ENCODE assay signal across 9 cellular contexts in genomic region chr11:83034673-83035014, GRCh38. TPM values are rescaled to one million over a fixed set of nuclear protein-coding genes. Genes with fewer than 3 reads are reported as not detected.
DNase-seq lines count a peak whose midpoint lies in the region; ATAC-seq and TF ChIP-seq lines count a peak whose summit lies in the region.
"Had no signal": no experiment of that assay in that cellular context is flagged by ENCODE, and none has a peak within 500 bp of the region (broad histone marks: within the 10 kb centered on the region; RNA-seq: fewer than 3 reads in every experiment).

No MANE protein-coding gene starts in this region.

- TF ChIP-seq CTCF in OCI-LY3 (IDR thresholded peaks at IDR 0.05; ENCODE audit: low read depth, low read length), result no peak
- no peak for TF ChIP-seq CTCF in fibroblast of the aortic adventitia (IDR thresholded peaks at IDR 0.05; ENCODE audit: insufficient read depth, low read length)

- H3K36me3 ChIP-seq in OCI-LY3 (replicated peaks; ENCODE audit: low read depth, low read length) (peaks cover 43% of the 10 kb centered on the region), skeletal muscle tissue (ENCODE audit: control insufficient read depth in 3 of 3, insufficient read depth in 3 of 3, low read length in 3 of 3) (no peaks in the 10 kb centered on the region)

- peak overlapping the region; percentile 41 for H3K4me2 ChIP-seq in OCI-LY3 (ENCODE audit: low read length)

- H4K20me1 ChIP-seq in OCI-LY3 (ENCODE audit: insufficient read depth, low read length), result peaks cover 97% of the 10 kb centered on the region

- H3K27me3 ChIP-seq in OCI-LY3 (ENCODE audit: low read depth, low read length), result no peaks in the 10 kb centered on the region
- H3K27me3 ChIP-seq in skeletal muscle tissue (ENCODE audit: control insufficient read depth in 3 of 3, insufficient read depth in 3 of 3, low read length in 3 of 3), result no peaks in the 10 kb centered on the region

- DNase-seq in fibroblast of the aortic adventitia (ENCODE audit: low read depth), result no peak
- DNase-seq in activated CD4-positive, CD25-positive, alpha-beta regulatory T cell treated with anti-CD3 and anti-CD28 coated beads, Interleukin-2, amount 50 U/mL, for 72 hours, result no peak
- DNase-seq in EL, result no peak
- DNase-seq in NCI-H345 (lab: John Stamatoyannopoulos, UW), result no peak
- DNase-seq: stimulated activated naive CD4-positive, alpha-beta T cell had no signal

- H3K9me3 ChIP-seq in OCI-LY3 (ENCODE audit: insufficient read depth, low read length) (no peaks in the 10 kb centered on the region), skeletal muscle tissue (ENCODE audit: control insufficient read depth in 3 of 3, low read length in 3 of 3) (no peaks in the 10 kb centered on the region)

- H3K27ac ChIP-seq in OCI-LY3 (ENCODE audit: low read length) (peak overlapping the region; percentile 13), skeletal muscle tissue (ENCODE audit: low read depth, low read length) (peak overlapping the region; percentile 70)

- H3K4me3 ChIP-seq in OCI-LY3 (ENCODE audit: low read length) (no peak overlapping the region), fibroblast of the aortic adventitia (ENCODE audit: low read depth, low read length) (peak overlapping the region; percentile 41), skeletal muscle tissue (ENCODE audit: low read length in 3 of 3) (peak overlapping the region in 2 of 3 donors; percentile 50 to 72)

- peaks cover 38% of the 10 kb centered on the region for H3K4me1 ChIP-seq in OCI-LY3 (ENCODE audit: low read length)
- H3K4me1 ChIP-seq in skeletal muscle tissue (ENCODE audit: control insufficient read depth in 3 of 3, insufficient read depth in 3 of 3, low read length in 3 of 3), result peaks cover 41 to 50% (median 48%) of the 10 kb centered on the region in 3 donors

- H3K79me2 ChIP-seq in OCI-LY3 (ENCODE audit: low read length), result peaks cover 100% of the 10 kb centered on the region

- ATAC-seq in GM19395 (IDR thresholded peaks at IDR 0.05; ENCODE audit: unreplicated experiment) (peak; percentile 45), GM21737 (IDR thresholded peaks at IDR 0.05; ENCODE audit: unreplicated experiment) (no peak)

- H2AFZ ChIP-seq in OCI-LY3 (ENCODE audit: low read depth, low read length), result no peak overlapping the region

- H3K9ac ChIP-seq in OCI-LY3 (ENCODE audit: low read length) (no peak overlapping the region), skeletal muscle tissue (ENCODE audit: low read depth in 1 of 3, low read length in 3 of 3) (peak overlapping the region; percentile 4 to 68 (median 41))

RNA-seq across cellular contexts. Expression of gene RAB30, which starts 37.1 kb away (rescaled TPM):
- total RNA-seq in fibroblast of the aortic adventitia (ENCODE audit: low replicate concordance), result 11.7 and 25.9 TPM in 2 replicates
- total RNA-seq in skeletal muscle tissue, result 16.2 TPM
